ENCODE assay signal across 26 cellular contexts in genomic region chr10:119319920-119320258, GRCh38.
DNase-seq lines count a peak whose midpoint lies in the region; ATAC-seq lines count a peak whose summit lies in the region.
"Had no signal": no experiment of that assay in that cellular context is flagged by ENCODE, and none has a peak within 500 bp of the region (broad histone marks: within the 10 kb centered on the region; RNA-seq: fewer than 3 reads in every experiment).

No MANE protein-coding gene starts in this region.

- no peak overlapping the region for H4K8ac ChIP-seq in mesendoderm (ENCODE audit: low read depth, low read length)

- no peak overlapping the region for H4K5ac ChIP-seq in mesendoderm (ENCODE audit: low read length)

- no peak for ATAC-seq in activated naive CD8-positive, alpha-beta T cell treated with anti-CD3 and anti-CD28 coated beads, Interleukin-2, amount 50 U/mL, for 24 hours
- ATAC-seq in T-helper 17 cell: no peak
- no peak for ATAC-seq in stimulated activated memory B cell treated with anti-CD40 and anti-IgM and Interleukin-4, amounts not matched to agents 10 μg/mL and 1 μg/mL and 100 μg/mL, for 72 hours
- ATAC-seq in GM18520 (IDR thresholded peaks at IDR 0.05; ENCODE audit: unreplicated experiment): no peak
- ATAC-seq: SK-N-SH treated with all-trans-retinoic acid at 6 μM for 48 hours had no signal

- H3K27me3 Mint-ChIP-seq in activated naive CD8-positive, alpha-beta T cell: no peaks in the 10 kb centered on the region
- H3K27me3 Mint-ChIP-seq in activated naive CD8-positive, alpha-beta T cell treated with anti-CD3 and anti-CD28 coated beads, Interleukin-2, amount 50 U/mL, for 24 hours: peaks cover 6% of the 10 kb centered on the region
- no peaks in the 10 kb centered on the region for H3K27me3 Mint-ChIP-seq in T-helper 17 cell
- no peaks in the 10 kb centered on the region for H3K27me3 Mint-ChIP-seq in stimulated activated memory B cell treated with anti-CD40 and anti-IgM and Interleukin-4, amounts not matched to agents 10 μg/mL and 1 μg/mL and 100 μg/mL, for 72 hours

- no CpG with 5 or more reads among the region's 3 CpGs for WGBS in mesendoderm (ENCODE audit: extremely low coverage, insufficient coverage, low lambda C conversion rate)

- no peak overlapping the region for H2BK15ac ChIP-seq in mesendoderm (replicated peaks; ENCODE audit: low read depth)

- no peak overlapping the region for H3K9ac ChIP-seq in mesendoderm (ENCODE audit: low read length)
- H3K9ac ChIP-seq: GM23248, KMS-11 had no signal

- no peaks in the 10 kb centered on the region for H3K79me1 ChIP-seq in mesendoderm (ENCODE audit: low read length)

- no peak overlapping the region for H3K4ac ChIP-seq in mesendoderm (ENCODE audit: low read depth, low read length)

- H3K4me3 Mint-ChIP-seq in activated naive CD8-positive, alpha-beta T cell: no peak overlapping the region
- no peak overlapping the region for H3K4me3 Mint-ChIP-seq in activated naive CD8-positive, alpha-beta T cell treated with anti-CD3 and anti-CD28 coated beads, Interleukin-2, amount 50 U/mL, for 24 hours
- no peak overlapping the region for H3K4me3 Mint-ChIP-seq in T-helper 17 cell
- no peak overlapping the region for H3K4me3 Mint-ChIP-seq in stimulated activated memory B cell treated with anti-CD40 and anti-IgM and Interleukin-4, amounts not matched to agents 10 μg/mL and 1 μg/mL and 100 μg/mL, for 72 hours

- H2BK120ac ChIP-seq in mesendoderm (ENCODE audit: low read depth, low read length): no peak overlapping the region

- no peak for DNase-seq in activated naive CD8-positive, alpha-beta T cell treated with anti-CD3 and anti-CD28 coated beads, Interleukin-2, amount 50 U/mL, for 24 hours
- DNase-seq in T-helper 17 cell: no peak
- no peak for DNase-seq in mesendoderm
- no peak for DNase-seq in SKM-1 treated with dmso at 0.1 percent for 144 hours (lab: John Stamatoyannopoulos, UW; ENCODE audit: unreplicated experiment)
- no peak for DNase-seq in COR-L47 (lab: John Stamatoyannopoulos, UW)
- DNase-seq: 8988T; BE2C; Caco-2; DMS 273 treated with DMSO at 0.1 percent for 48 hours; DMS79 treated with DMSO at 0.1 percent for 48 hours; GM23248; NCI-H1092 treated with DMSO at 0.1 percent for 48 hours; NCI-H1436 treated with DMSO at 0.1 percent for 48 hours; NCI-H1930; NCI-H226; NCI-H510A treated with DMSO at 0.1 percent for 48 hours; NCI-H774; NK-92 treated with Interleukin-12 subunit alpha and Interleukin-12 subunit beta, amount 100 ng/mL, for 24 hours; Peyer's patch had no signal

- peaks cover 11% of the 10 kb centered on the region for H3K36me3 Mint-ChIP-seq in activated naive CD8-positive, alpha-beta T cell
- peaks cover 5% of the 10 kb centered on the region for H3K36me3 Mint-ChIP-seq in activated naive CD8-positive, alpha-beta T cell treated with anti-CD3 and anti-CD28 coated beads, Interleukin-2, amount 50 U/mL, for 24 hours (ENCODE audit: low read depth)
- H3K36me3 Mint-ChIP-seq in T-helper 17 cell (ENCODE audit: low read depth): peaks cover 5% of the 10 kb centered on the region
- H3K36me3 Mint-ChIP-seq in stimulated activated memory B cell treated with anti-CD40 and anti-IgM and Interleukin-4, amounts not matched to agents 10 μg/mL and 1 μg/mL and 100 μg/mL, for 72 hours: peaks cover 14% of the 10 kb centered on the region

- H2BK5ac ChIP-seq in mesendoderm (ENCODE audit: low read length): no peak overlapping the region

- H3K56ac ChIP-seq in mesendoderm (ENCODE audit: low read length): peak overlapping the region; percentile 34

- peaks cover 17% of the 10 kb centered on the region for H3K4me1 ChIP-seq in mesendoderm (ENCODE audit: control insufficient read depth, low read depth, low read length)

- no peak overlapping the region for H2AK5ac ChIP-seq in mesendoderm (ENCODE audit: low read length)

- H3K18ac ChIP-seq in mesendoderm (ENCODE audit: low read length): no peak overlapping the region

- H3K23ac ChIP-seq in mesendoderm (ENCODE audit: low read length): peak overlapping the region; percentile 29

- no peaks in the 10 kb centered on the region for H3K79me2 ChIP-seq in mesendoderm (ENCODE audit: control insufficient read depth, insufficient read depth, low read length)

- H3K36me3 ChIP-seq in mesendoderm (ENCODE audit: control insufficient read depth, insufficient read depth, low read length): no peaks in the 10 kb centered on the region
- H3K36me3 ChIP-seq: BE2C, HAP-1, Peyer's patch had no signal

- no peaks in the 10 kb centered on the region for H3K27me3 ChIP-seq in mesendoderm (ENCODE audit: insufficient read depth, low read length, poor library complexity)
- H3K27me3 ChIP-seq: BE2C, Peyer's patch had no signal

- peaks cover 44% of the 10 kb centered on the region for H3K4me1 Mint-ChIP-seq in activated naive CD8-positive, alpha-beta T cell (ENCODE audit: low read depth)
- H3K4me1 Mint-ChIP-seq in activated naive CD8-positive, alpha-beta T cell treated with anti-CD3 and anti-CD28 coated beads, Interleukin-2, amount 50 U/mL, for 24 hours: peaks cover 51% of the 10 kb centered on the region
- peaks cover 27% of the 10 kb centered on the region for H3K4me1 Mint-ChIP-seq in T-helper 17 cell
- peaks cover 86% of the 10 kb centered on the region for H3K4me1 Mint-ChIP-seq in stimulated activated memory B cell treated with anti-CD40 and anti-IgM and Interleukin-4, amounts not matched to agents 10 μg/mL and 1 μg/mL and 100 μg/mL, for 72 hours

- H3K27ac Mint-ChIP-seq in activated naive CD8-positive, alpha-beta T cell: peak overlapping the region; percentile 12
- no peak overlapping the region for H3K27ac Mint-ChIP-seq in activated naive CD8-positive, alpha-beta T cell treated with anti-CD3 and anti-CD28 coated beads, Interleukin-2, amount 50 U/mL, for 24 hours
- H3K27ac Mint-ChIP-seq in T-helper 17 cell: peak overlapping the region; percentile 54
- H3K27ac Mint-ChIP-seq in stimulated activated memory B cell treated with anti-CD40 and anti-IgM and Interleukin-4, amounts not matched to agents 10 μg/mL and 1 μg/mL and 100 μg/mL, for 72 hours: peak overlapping the region; percentile 36

- H3K9me3 ChIP-seq in T-helper 17 cell (ENCODE audit: control insufficient read depth, low read length, poor library complexity, severe bottlenecking): no peaks in the 10 kb centered on the region
- H3K9me3 ChIP-seq: BE2C, Caco-2, HAP-1, Peyer's patch had no signal

- H3K4me3 ChIP-seq in mesendoderm (ENCODE audit: low read length): no peak overlapping the region
- H3K4me3 ChIP-seq: GM23248, HAP-1, Peyer's patch had no signal

- no peak overlapping the region for H3K4me2 ChIP-seq in mesendoderm (ENCODE audit: low read length)
- H3K4me2 ChIP-seq: KMS-11 had no signal

- no peaks in the 10 kb centered on the region for H3K9me3 Mint-ChIP-seq in activated naive CD8-positive, alpha-beta T cell (ENCODE audit: low read depth)
- H3K9me3 Mint-ChIP-seq in activated naive CD8-positive, alpha-beta T cell treated with anti-CD3 and anti-CD28 coated beads, Interleukin-2, amount 50 U/mL, for 24 hours: no peaks in the 10 kb centered on the region
- peaks cover 4% of the 10 kb centered on the region for H3K9me3 Mint-ChIP-seq in stimulated activated memory B cell treated with anti-CD40 and anti-IgM and Interleukin-4, amounts not matched to agents 10 μg/mL and 1 μg/mL and 100 μg/mL, for 72 hours

- H3K27ac ChIP-seq in mesendoderm (ENCODE audit: low read depth, low read length): no peak overlapping the region
- H3K27ac ChIP-seq: GM23248, HL-60, KMS-11, Peyer's patch had no signal
